1 cellular context compared by ENCODE assay signal in the genomic region with DNA sequence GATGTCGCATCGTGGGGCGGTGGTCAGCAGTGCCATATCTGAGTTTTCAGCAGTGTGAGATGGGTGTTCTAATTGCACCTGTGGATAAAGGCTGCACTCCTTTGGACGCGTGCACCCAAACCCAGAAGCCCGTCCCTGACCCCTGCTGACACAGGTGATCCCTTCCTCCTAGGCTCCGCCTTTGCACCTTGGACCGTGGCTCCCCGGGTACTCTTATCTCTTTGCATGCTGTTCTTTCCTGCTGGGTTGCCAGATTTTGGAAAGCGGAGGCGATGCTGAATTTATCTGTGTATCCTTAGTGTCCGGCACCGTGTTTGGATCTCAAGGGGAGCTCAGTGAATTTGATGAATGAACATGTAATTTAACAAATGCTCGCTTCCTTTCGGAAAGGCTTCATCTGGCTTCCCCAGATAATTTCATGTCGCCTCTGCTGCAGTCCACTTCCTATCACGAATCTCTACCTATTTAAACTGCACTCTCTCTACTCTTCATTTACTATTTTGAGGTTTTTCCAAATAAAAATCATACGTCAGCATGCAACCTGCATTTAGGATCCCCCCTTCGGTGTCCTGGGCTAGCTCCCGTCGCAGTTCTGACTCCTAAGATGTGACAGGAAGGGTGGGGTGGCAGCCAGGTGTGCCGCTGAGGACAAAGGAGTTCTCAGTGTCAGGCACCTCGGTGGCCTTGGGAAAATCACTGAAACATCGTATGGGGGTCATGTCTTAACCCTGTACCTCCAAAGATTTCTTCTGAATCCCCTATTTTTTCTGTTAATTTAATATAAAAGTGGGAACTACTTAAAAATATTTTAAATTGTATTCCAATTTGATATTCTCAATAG.
TF ChIP-seq lines count a peak whose summit lies in the region.

No MANE protein-coding gene starts in this region.

TF ChIP-seq in H1, 55 proteins besides CTCF, POLR2A, EP300 and RAD21 (continued from another document):
- TF ChIP-seq, protein P1, sequence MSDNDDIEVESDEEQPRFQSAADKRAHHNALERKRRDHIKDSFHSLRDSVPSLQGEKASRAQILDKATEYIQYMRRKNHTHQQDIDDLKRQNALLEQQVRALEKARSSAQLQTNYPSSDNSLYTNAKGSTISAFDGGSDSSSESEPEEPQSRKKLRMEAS (IDR thresholded peaks at IDR 0.05) = no peak
- no peak for TF ChIP-seq EGR1 (IDR thresholded peaks at IDR 0.05; ENCODE audit: borderline replicate concordance, low read depth, low read length)
- TF ChIP-seq SIN3A (conservative IDR thresholded peaks at IDR 0.05 in 1 of 2, IDR thresholded peaks at IDR 0.05 in 1 of 2; ENCODE audit: low read depth in 1 of 2, low read length in 2 of 2) = 0 out of 4 replicates have a peak, but pooled peaks of 1 of the 2 experiments have one; percentile 18
- TF ChIP-seq, protein P2, sequence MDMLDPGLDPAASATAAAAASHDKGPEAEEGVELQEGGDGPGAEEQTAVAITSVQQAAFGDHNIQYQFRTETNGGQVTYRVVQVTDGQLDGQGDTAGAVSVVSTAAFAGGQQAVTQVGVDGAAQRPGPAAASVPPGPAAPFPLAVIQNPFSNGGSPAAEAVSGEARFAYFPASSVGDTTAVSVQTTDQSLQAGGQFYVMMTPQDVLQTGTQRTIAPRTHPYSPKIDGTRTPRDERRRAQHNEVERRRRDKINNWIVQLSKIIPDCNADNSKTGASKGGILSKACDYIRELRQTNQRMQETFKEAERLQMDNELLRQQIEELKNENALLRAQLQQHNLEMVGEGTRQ (IDR thresholded peaks at IDR 0.05; ENCODE audit: low read length) = no peak
- TF ChIP-seq FOSL1 (IDR thresholded peaks at IDR 0.05; ENCODE audit: insufficient read depth, low read depth, low read length) = no peak
- no peak for TF ChIP-seq POLR2AphosphoS5 (IDR thresholded peaks at IDR 0.05; ENCODE audit: low read depth, low read length)
- no peak for TF ChIP-seq EZH2 (IDR thresholded peaks at IDR 0.05; ENCODE audit: low read depth, low read length, severe bottlenecking)
- TF ChIP-seq, protein P3, sequence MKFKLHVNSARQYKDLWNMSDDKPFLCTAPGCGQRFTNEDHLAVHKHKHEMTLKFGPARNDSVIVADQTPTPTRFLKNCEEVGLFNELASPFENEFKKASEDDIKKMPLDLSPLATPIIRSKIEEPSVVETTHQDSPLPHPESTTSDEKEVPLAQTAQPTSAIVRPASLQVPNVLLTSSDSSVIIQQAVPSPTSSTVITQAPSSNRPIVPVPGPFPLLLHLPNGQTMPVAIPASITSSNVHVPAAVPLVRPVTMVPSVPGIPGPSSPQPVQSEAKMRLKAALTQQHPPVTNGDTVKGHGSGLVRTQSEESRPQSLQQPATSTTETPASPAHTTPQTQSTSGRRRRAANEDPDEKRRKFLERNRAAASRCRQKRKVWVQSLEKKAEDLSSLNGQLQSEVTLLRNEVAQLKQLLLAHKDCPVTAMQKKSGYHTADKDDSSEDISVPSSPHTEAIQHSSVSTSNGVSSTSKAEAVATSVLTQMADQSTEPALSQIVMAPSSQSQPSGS (IDR thresholded peaks at IDR 0.05; ENCODE audit: low read length) = no peak
- no peak for TF ChIP-seq SP4 (IDR thresholded peaks at IDR 0.05; ENCODE audit: low read length)
- TF ChIP-seq KDM4A (IDR thresholded peaks at IDR 0.05; ENCODE audit: low read depth, low read length, severe bottlenecking) = peak; percentile 43
- no peak for TF ChIP-seq NANOG (IDR thresholded peaks at IDR 0.05; ENCODE audit: insufficient read depth, low read depth, low read length, poor library complexity, severe bottlenecking)
- TF ChIP-seq CHD1 (IDR thresholded peaks at IDR 0.05; ENCODE audit: low read depth, low read length) = no peak
- no peak for TF ChIP-seq JUND (IDR thresholded peaks at IDR 0.05; ENCODE audit: low read length)
- no peak for TF ChIP-seq SUZ12 (IDR thresholded peaks at IDR 0.05; ENCODE audit: low read length)
- TF ChIP-seq CEBPB (IDR thresholded peaks at IDR 0.05; ENCODE audit: low read depth, low read length) = no peak
